1 cellular context compared by ENCODE assay signal in genomic region chr19:7293795-7294570, GRCh38.
A peak's percentile ranks its signal among the peaks of the same experiment; 100 is the strongest.
TF ChIP-seq lines count a peak whose summit lies in the region.

Gene INSR (minus strand): TSS chr19:7294414. CDS start chr19:7293891, 523 bp downstream.

TF ChIP-seq in HEK293, 187 proteins besides CTCF, POLR2A, EP300 and RAD21 (continued from another document):
- no peak for TF ChIP-seq SALL2 (tag by site-specific recombination; IDR thresholded peaks at IDR 0.05; ENCODE audit: borderline replicate concordance)
- TF ChIP-seq REST (tag by site-specific recombination; IDR thresholded peaks at IDR 0.05): no peak
- peak; percentile 77 for TF ChIP-seq ZNF660 (tag by site-specific recombination; IDR thresholded peaks at IDR 0.05)
- TF ChIP-seq ZNF280C (tag by site-specific recombination; IDR thresholded peaks at IDR 0.05): no peak
- peak; percentile 54; the same call in 1 of the 2 replicates for TF ChIP-seq SP3 (tag by site-specific recombination; IDR thresholded peaks at IDR 0.05)
- no peak for TF ChIP-seq ZNF544 (tag by site-specific recombination; IDR thresholded peaks at IDR 0.05)
- TF ChIP-seq PBX3 (CRISPR knock-in tag; IDR thresholded peaks at IDR 0.05): 0 out of 2 replicates have a peak, but pooled peaks have one; percentile 65
- peak; percentile 50; the same call in 1 of the 2 replicates for TF ChIP-seq ZBTB11 (tag by site-specific recombination; conservative IDR thresholded peaks at IDR 0.05; ENCODE audit: low read depth)
- TF ChIP-seq ZNF837 (tag by site-specific recombination; IDR thresholded peaks at IDR 0.05): no peak
- no peak for TF ChIP-seq ZFP37 (tag by site-specific recombination; IDR thresholded peaks at IDR 0.05)
- peak; percentile 10; the same call in 1 of the 2 replicates for TF ChIP-seq ZNF629 (tag by site-specific recombination; IDR thresholded peaks at IDR 0.05)
- TF ChIP-seq WT1 (tag by site-specific recombination; IDR thresholded peaks at IDR 0.05): 0 out of 2 replicates have a peak, but pooled peaks have one; percentile 16
- peak; percentile 94 for TF ChIP-seq ZBTB8A (tag by site-specific recombination; IDR thresholded peaks at IDR 0.05)
- TF ChIP-seq ZNF433 (tag by site-specific recombination; IDR thresholded peaks at IDR 0.05; ENCODE audit: low read depth): no peak
